In genomic region chr6:32254761-32255211, GRCh38 we compare ENCODE assay signal across 9 cellular contexts. TPM values are rescaled to one million over a fixed set of nuclear protein-coding genes. Genes with fewer than 3 reads are reported as not detected.
DNase-seq lines count a peak whose midpoint lies in the region; ATAC-seq, FAIRE-seq and TF ChIP-seq lines count a peak whose summit lies in the region.
"Had no signal": no experiment of that assay in that cellular context is flagged by ENCODE, and none has a peak within 500 bp of the region (broad histone marks: within the 10 kb centered on the region; RNA-seq: fewer than 3 reads in every experiment).

No MANE protein-coding gene starts in this region.

- WGBS in H1 (ENCODE audit: extremely low coverage in 1 of 2, insufficient coverage in 1 of 2, insufficient read length in 1 of 2, insufficient replicate concordance in 2 of 2, low coverage in 1 of 2, low lambda C conversion rate in 2 of 2, missing lambda C conversion rate in 1 of 2), 2 experiments: no CpG with 5 or more reads among the region's 12 CpGs
- WGBS in transverse colon (ENCODE audit: low coverage in 1 of 2), 2 donors: 28 to 31% methylated on average over 11 to 12 of the region's 12 CpGs

- H3K4ac ChIP-seq in H1 (replicated peaks; ENCODE audit: insufficient read length, low read depth, low read length): no peak overlapping the region

- intact Hi-C loops in transverse colon (cut with DNase I; ENCODE audit: low total_unique reads): no loop called here

- H3K14ac ChIP-seq in H1 (ENCODE audit: insufficient read length): no peak overlapping the region

- 0 out of 2 replicates have a peak overlapping the region, but pooled peaks have one; percentile 61 for H2BK20ac ChIP-seq in H1 (ENCODE audit: low read length)

- no peak for ATAC-seq in GM18505 (IDR thresholded peaks at IDR 0.05; ENCODE audit: unreplicated experiment)

- peaks cover 7% of the 10 kb centered on the region; the same call in 1 of the 2 replicates for H3K23me2 ChIP-seq in H1 (ENCODE audit: low read depth, low read length)

- TF ChIP-seq EP300 in H1 (IDR thresholded peaks at IDR 0.05; ENCODE audit: borderline replicate concordance in 1 of 2, low read depth in 2 of 2, low read length in 2 of 2) (no peak), transverse colon (IDR thresholded peaks at IDR 0.05; ENCODE audit: low read depth) (no peak)

- DNase-seq in T-helper 2 cell treated with Interferon-gamma antibody and Interleukin-4, amounts not matched to agents 5 μg/mL and 100 μg/mL, for 36 hours (ENCODE audit: low spot score): no peak
- DNase-seq in T-helper 2 cell: no peak
- DNase-seq in H1 (ENCODE audit: low read depth in 1 of 2, low spot score in 2 of 2): peak in 1 of 2 experiments; percentile 66
- no peak for DNase-seq in mesothelial cell of epicardium (ENCODE audit: low spot score in 2 of 2, unreplicated experiment in 2 of 2)
- DNase-seq in transverse colon: no peak
- no peak for DNase-seq in stimulated activated CD8-positive, alpha-beta memory T cell treated with anti-CD3 and anti-CD28 coated beads, Interleukin-4, amount 100 ng/mL, for 48 hours
- DNase-seq in NCI-H1436 treated with DMSO at 0.1 percent for 48 hours (lab: John Stamatoyannopoulos, UW): no peak
- DNase-seq: NCI-H2171 had no signal

- H4K5ac ChIP-seq in H1 (ENCODE audit: insufficient read length, low read depth, low read length): no peak overlapping the region

- H3K18ac ChIP-seq in H1 (ENCODE audit: extremely low read depth, low read length): peak overlapping the region; percentile 60; the same call in 1 of the 2 replicates

- no peaks in the 10 kb centered on the region for H3K36me3 Mint-ChIP-seq in T-helper 2 cell treated with Interferon-gamma antibody and Interleukin-4, amounts not matched to agents 5 μg/mL and 100 μg/mL, for 36 hours (ENCODE audit: low read depth)
- H3K36me3 Mint-ChIP-seq in mesothelial cell of epicardium: peaks cover 19% of the 10 kb centered on the region

- H4K91ac ChIP-seq in H1 (replicated peaks; ENCODE audit: insufficient read length, low read length): peak overlapping the region; percentile 88

- H3K9me3 ChIP-seq in H1 (ENCODE audit: insufficient read depth in 2 of 2, low read depth in 1 of 2, low read length in 1 of 2) (peaks cover 1 to 2% of the 10 kb centered on the region in 2 experiments; a peak in 2 of 4 replicates), transverse colon (no peaks in the 10 kb centered on the region)

- no peaks in the 10 kb centered on the region for H3K79me2 ChIP-seq in H1 (ENCODE audit: control insufficient read depth in 1 of 2, insufficient read depth in 2 of 2, low read length in 2 of 2)

- no peak overlapping the region; the same call in 1 of the 2 replicates for H4K8ac ChIP-seq in H1 (ENCODE audit: extremely low read depth, insufficient read depth, low read length)

- H2BK15ac ChIP-seq in H1 (ENCODE audit: low read length): no peak overlapping the region

- peak overlapping the region; percentile 27; the same call in 1 of the 2 replicates for H2BK12ac ChIP-seq in H1 (ENCODE audit: low read depth, low read length)

- TF ChIP-seq POLR2A in H1 (IDR thresholded peaks at IDR 0.05; ENCODE audit: control extremely low read depth in 1 of 2, low read depth in 2 of 2, low read length in 2 of 2) (no peak), transverse colon (IDR thresholded peaks at IDR 0.05) (no peak), GM18505 (IDR thresholded peaks at IDR 0.05; ENCODE audit: borderline replicate concordance, extremely low read depth, insufficient read depth, insufficient read length) (no peak)

- H3K27me3 ChIP-seq in H1 (replicated peaks in 1 of 4; ENCODE audit: control insufficient read depth in 3 of 4, extremely low read depth in 1 of 4, insufficient read depth in 3 of 4, low read length in 3 of 4) (no peaks in the 10 kb centered on the region), transverse colon (peaks cover 24% of the 10 kb centered on the region)

- H3K4me2 ChIP-seq in H1 (ENCODE audit: insufficient read depth in 1 of 2, low read depth in 2 of 2, low read length in 2 of 2): peak overlapping the region; percentile 62 to 64

- H3K4me3 Mint-ChIP-seq in T-helper 2 cell treated with Interferon-gamma antibody and Interleukin-4, amounts not matched to agents 5 μg/mL and 100 μg/mL, for 36 hours: peak overlapping the region; percentile 49
- peak overlapping the region; percentile 74 for H3K4me3 Mint-ChIP-seq in mesothelial cell of epicardium

- TF ChIP-seq RAD21 in H1 (IDR thresholded peaks at IDR 0.05 in 1 of 2, conservative IDR thresholded peaks at IDR 0.05 in 1 of 2; ENCODE audit: low read depth in 2 of 2, low read length in 2 of 2): no peak

- peaks cover 15% of the 10 kb centered on the region for H3K4me1 Mint-ChIP-seq in T-helper 2 cell treated with Interferon-gamma antibody and Interleukin-4, amounts not matched to agents 5 μg/mL and 100 μg/mL, for 36 hours (ENCODE audit: low read depth)
- peaks cover 15% of the 10 kb centered on the region for H3K4me1 Mint-ChIP-seq in mesothelial cell of epicardium

- H3K79me1 ChIP-seq in H1 (ENCODE audit: low read depth, low read length): no peaks in the 10 kb centered on the region; the same call in 1 of the 2 replicates

- POLR2A ChIA-PET in H1 (lab: Charles Lee; ENCODE audit: partially characterized antibody): interaction anchor here (1.0 to 1.6 kb wide), 5 partner anchors 8 to 714 kb away, joined by 3 to 4 read pairs (median 4); no protein-coding TSS in a partner anchor

- H3K36me3 ChIP-seq in H1 (ENCODE audit: control insufficient read depth in 2 of 4, insufficient read depth in 4 of 4, low read length in 3 of 4) (no peaks in the 10 kb centered on the region), transverse colon (no peaks in the 10 kb centered on the region)

- no peaks in the 10 kb centered on the region for H4K20me1 ChIP-seq in H1 (replicated peaks in 1 of 2; ENCODE audit: control insufficient read depth in 1 of 2, insufficient read depth in 2 of 2, low read length in 2 of 2)

- H3K27ac Mint-ChIP-seq in T-helper 2 cell treated with Interferon-gamma antibody and Interleukin-4, amounts not matched to agents 5 μg/mL and 100 μg/mL, for 36 hours: no peak overlapping the region
- H3K27ac Mint-ChIP-seq in mesothelial cell of epicardium: peak overlapping the region; percentile 98

- H2BK120ac ChIP-seq in H1 (replicated peaks; ENCODE audit: low read depth, low read length): no peak overlapping the region

- H3K56ac ChIP-seq in H1 (replicated peaks; ENCODE audit: insufficient read length, low read depth, low read length): peak overlapping the region; percentile 35

- peak overlapping the region in 3 of 4 experiments; percentile 42 to 56 (median 44); a peak in 4 of 7 replicates for H3K9ac ChIP-seq in H1 (replicated peaks in 1 of 4; ENCODE audit: extremely low read depth in 1 of 4, low read depth in 3 of 4, low read length in 3 of 4)

- in situ Hi-C loops in transverse colon (cut with MboI; ENCODE audit: low pct_ligation_motif_present in 1 of 4, low pct_unique_long_range_greater_than_20kb in 1 of 4, low sequenced_read_pairs in 3 of 4): no loop called here

- FAIRE-seq in H1 (lab: Jason Lieb, UNC): no peak

- CTCF ChIA-PET in H1 (lab: Charles Lee; ENCODE audit: partially characterized antibody): interaction anchor here (0.8 to 3.9 kb wide), 15 partner anchors 9 to 613 kb away, joined by 3 to 33 read pairs (median 4); partner anchors contain the start of gene BTNL2

- no peak overlapping the region for H3K23ac ChIP-seq in H1 (ENCODE audit: insufficient read length)

- H3K9me3 Mint-ChIP-seq in T-helper 2 cell treated with Interferon-gamma antibody and Interleukin-4, amounts not matched to agents 5 μg/mL and 100 μg/mL, for 36 hours: no peaks in the 10 kb centered on the region
- peaks cover 24% of the 10 kb centered on the region for H3K9me3 Mint-ChIP-seq in mesothelial cell of epicardium

- TF ChIP-seq CTCF in H1 (IDR thresholded peaks at IDR 0.05; ENCODE audit: control extremely low read depth in 1 of 3, insufficient read depth in 1 of 3, low read depth in 1 of 3, low read length in 3 of 3): no peak
- no peak for TF ChIP-seq CTCF in mesothelial cell of epicardium (IDR thresholded peaks at IDR 0.05; ENCODE audit: unreplicated experiment)
- no peak for TF ChIP-seq CTCF in transverse colon (IDR thresholded peaks at IDR 0.05)

- peak overlapping the region; percentile 16; the same call in 1 of the 2 replicates for H2AFZ ChIP-seq in H1 (ENCODE audit: low read length)

- H3K4me3 ChIP-seq in H1 (ENCODE audit: extremely low read depth in 1 of 4, insufficient read depth in 2 of 4, low read depth in 3 of 4, low read length in 4 of 4) (peak overlapping the region; percentile 7 to 69 (median 38); a peak in 7 of 8 replicates), transverse colon (peak overlapping the region in 3 of 4 donors; percentile 10 to 44 (median 23))

- no peak overlapping the region for H2AK5ac ChIP-seq in H1 (ENCODE audit: low read depth, low read length)

- no peak overlapping the region; the same call in 1 of the 2 replicates for H3K27ac ChIP-seq in H1 (ENCODE audit: low read depth, low read length)
- H3K27ac ChIP-seq in transverse colon: peak overlapping the region; percentile 69 to 76 (median 73)

- H3K27me3 Mint-ChIP-seq in T-helper 2 cell treated with Interferon-gamma antibody and Interleukin-4, amounts not matched to agents 5 μg/mL and 100 μg/mL, for 36 hours (ENCODE audit: low read depth): peaks cover 49% of the 10 kb centered on the region
- peaks cover 3% of the 10 kb centered on the region for H3K27me3 Mint-ChIP-seq in mesothelial cell of epicardium (ENCODE audit: low read depth)

- H3K4me1 ChIP-seq in H1 (replicated peaks in 1 of 4; ENCODE audit: control insufficient read depth in 3 of 4, insufficient read depth in 4 of 4, low read length in 3 of 4) (peaks cover 2 to 5% (median 3%) of the 10 kb centered on the region in 4 experiments; a peak in 4 of 7 replicates), transverse colon (peaks cover 0 to 10% (median 2%) of the 10 kb centered on the region in 4 donors)

- H2BK5ac ChIP-seq in H1 (ENCODE audit: low read depth, low read length): peak overlapping the region; percentile 99

TF ChIP-seq in H1, 55 proteins besides CTCF, POLR2A, EP300 and RAD21 (continues in another document):
- TF ChIP-seq RXRA (IDR thresholded peaks at IDR 0.05; ENCODE audit: insufficient read depth, low read depth, low read length): no peak
- no peak for TF ChIP-seq JUN (IDR thresholded peaks at IDR 0.05; ENCODE audit: low read depth, low read length)
- peak; percentile 37 for TF ChIP-seq KDM4A (IDR thresholded peaks at IDR 0.05; ENCODE audit: low read depth, low read length, severe bottlenecking)

RNA-seq across cellular contexts. Expression of gene NOTCH4, which starts 30.9 kb away (rescaled TPM):
- total RNA-seq in H1 (2021; fragmentation: NEBNext Ultra II Directional; extraction: Animal tissue kit (Norgen Biotek cat#: 25700)): 2.8 and 3.3 TPM in 2 replicates
- polyA plus RNA-seq in H1 (2011; rRNA removed): 1.9 TPM in 2 replicates
- 2.6 TPM for polyA plus RNA-seq in H1 (2011; cell fraction: cytosol; rRNA removed)
- 2.8 TPM for polyA plus RNA-seq in H1 (2011; cell fraction: nucleus; rRNA removed)
- 1.9 to 2.4 TPM (median 2.1 TPM) in 4 replicates for polyA plus RNA-seq in H1 (2012, experiment 1 of 2)
- polyA plus RNA-seq in H1 (2012, experiment 2 of 2): 2.3 TPM
- 2.2 TPM for polyA plus RNA-seq in H1 (2013, experiment 1 of 2)
- 1.7 TPM for polyA plus RNA-seq in H1 (2013, experiment 2 of 2)
- 1.1 and 1.7 TPM in 2 replicates for polyA minus RNA-seq in H1 (2011; rRNA and poly(A)+ RNA removed)
- polyA minus RNA-seq in H1 (2011; cell fraction: cytosol; rRNA and poly(A)+ RNA removed): 2.1 TPM
- 5.0 TPM for polyA minus RNA-seq in H1 (2011; cell fraction: nucleus; rRNA and poly(A)+ RNA removed)
- total RNA-seq in mesothelial cell of epicardium (2.3 to 2.6 TPM (median 2.5 TPM) in 3 replicates), transverse colon (10 to 100 TPM in 2 of 4 donors, 1 to 10 TPM in 2; 2.6 to 24.3 (median 9.6) TPM)
